ENCODE assay signal across 15 cellular contexts in the genomic region with DNA sequence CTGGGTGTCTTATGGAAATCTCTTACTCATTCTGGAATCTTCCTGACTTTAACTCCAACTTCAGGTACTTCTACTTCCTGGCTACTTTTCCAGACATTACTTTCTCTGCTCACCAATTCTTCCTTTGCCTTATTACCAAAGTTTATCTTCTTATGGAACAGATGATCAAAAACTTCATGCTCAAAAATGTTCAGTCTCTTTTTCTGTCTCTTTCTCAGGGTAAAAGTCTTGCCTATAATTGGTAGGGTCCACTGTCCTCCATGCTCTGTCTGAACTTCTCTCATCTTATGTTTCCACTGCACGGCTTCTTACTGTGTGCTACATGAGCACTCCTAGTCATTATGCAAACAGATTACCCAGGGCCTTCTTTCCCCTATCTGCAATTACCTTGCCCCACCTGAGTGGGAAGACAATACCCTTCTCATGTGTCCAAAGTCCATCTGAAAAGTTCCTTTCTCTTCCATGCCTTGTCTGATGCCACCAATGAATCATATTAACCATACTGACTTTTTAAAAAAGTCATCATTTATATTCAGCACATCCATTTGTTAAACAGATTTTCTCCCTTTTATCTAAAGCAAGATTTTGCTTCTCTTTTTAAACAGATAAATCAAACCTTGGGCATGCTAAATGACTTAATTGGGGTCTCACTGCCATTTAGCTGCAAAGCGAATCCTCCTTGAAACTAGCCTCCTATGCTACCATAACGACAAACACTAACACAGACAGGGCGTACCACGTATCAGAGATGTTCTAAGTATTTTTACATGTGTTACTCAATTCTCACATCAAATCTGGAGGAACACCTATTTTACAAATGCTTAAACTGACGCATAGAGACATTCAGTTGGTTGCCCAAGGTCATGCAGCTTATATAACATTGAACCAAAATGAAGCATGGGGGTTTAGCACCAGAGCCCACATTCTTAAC. TPM values are rescaled to one million over a fixed set of nuclear protein-coding genes. Genes with fewer than 3 reads are reported as not detected.
A peak's percentile ranks its signal among the peaks of the same experiment; 100 is the strongest.
DNase-seq lines count a peak whose midpoint lies in the region; ATAC-seq and TF ChIP-seq lines count a peak whose summit lies in the region.
"Had no signal": no experiment of that assay in that cellular context is flagged by ENCODE, and none has a peak within 500 bp of the region (broad histone marks: within the 10 kb centered on the region; RNA-seq: fewer than 3 reads in every experiment).

No MANE protein-coding gene starts in this region.

- H3K23ac ChIP-seq in mesenchymal stem cell (ENCODE audit: low read length in 2 of 2) = no peak overlapping the region

- no peak overlapping the region for H3K4me3 ChIP-seq in RWPE2 (ENCODE audit: severe bottlenecking)
- H3K4me3 ChIP-seq in mesenchymal stem cell (ENCODE audit: insufficient read depth in 1 of 2, low read depth in 1 of 2, low read length in 2 of 2) = no peak overlapping the region
- H3K4me3 ChIP-seq in subcutaneous abdominal adipose tissue (ENCODE audit: low read depth in 1 of 5, low read length in 5 of 5) = no peak overlapping the region
- H3K4me3 ChIP-seq: GM23248 had no signal

- no peak overlapping the region for H3K9ac ChIP-seq in mesenchymal stem cell (ENCODE audit: low read length)
- no peak overlapping the region for H3K9ac ChIP-seq in subcutaneous abdominal adipose tissue (ENCODE audit: low read length in 5 of 5)
- H3K9ac ChIP-seq: GM23248 had no signal

- no peak overlapping the region for H2AFZ ChIP-seq in mesenchymal stem cell (ENCODE audit: low read depth, low read length)
- H2AFZ ChIP-seq: GM23248 had no signal

- H3K14ac ChIP-seq in mesenchymal stem cell (ENCODE audit: low read length in 2 of 2) = no peak overlapping the region

- H2BK120ac ChIP-seq in mesenchymal stem cell (ENCODE audit: low read depth, low read length) = no peak overlapping the region

- TF ChIP-seq CTCF in RWPE2 (IDR thresholded peaks at IDR 0.05; ENCODE audit: poor library complexity, severe bottlenecking) = no peak

- H4K8ac ChIP-seq in mesenchymal stem cell (ENCODE audit: low read length) = no peak overlapping the region

- H3K27me3 ChIP-seq in RWPE2 (ENCODE audit: insufficient read depth, poor library complexity, severe bottlenecking) (no peaks in the 10 kb centered on the region), mesenchymal stem cell (ENCODE audit: control insufficient read depth in 1 of 2, insufficient read depth in 1 of 2, low read length in 2 of 2) (no peaks in the 10 kb centered on the region), subcutaneous abdominal adipose tissue (ENCODE audit: control insufficient read depth in 5 of 5, insufficient read depth in 4 of 5, low read length in 5 of 5) (no peaks in the 10 kb centered on the region)

- peak; percentile 16 for DNase-seq in DMS 273 (lab: John Stamatoyannopoulos, UW; ENCODE audit: unreplicated experiment)
- DNase-seq in DMS 273 treated with DMSO at 0.1 percent for 48 hours (lab: John Stamatoyannopoulos, UW) = no peak
- DNase-seq in RWPE2 (ENCODE audit: low spot score) = no peak
- no peak for DNase-seq in mesenchymal stem cell
- no peak for DNase-seq in dedifferentiated amniotic fluid mesenchymal stem cell (ENCODE audit: extremely low spot score)
- DNase-seq: activated T-cell treated with anti-CD3 and anti-CD28 coated beads, Interleukin-2, amount 50 U/mL, for 1 hour; C1 segment of cervical spinal cord; effector memory CD4-positive, alpha-beta T cell; GM23248; NCI-H2107; posterior cingulate gyrus had no signal

- WGBS in mesenchymal stem cell = 96% methylated on average over 6 of the region's 6 CpGs

- no peak overlapping the region for H2BK5ac ChIP-seq in mesenchymal stem cell (ENCODE audit: low read depth, low read length, poor library complexity, severe bottlenecking)

- peak; percentile 56 for ATAC-seq in RWPE2 (ENCODE audit: low read depth)
- no peak for ATAC-seq in GM21360 (IDR thresholded peaks at IDR 0.05; ENCODE audit: unreplicated experiment)
- ATAC-seq in HG02884 (IDR thresholded peaks at IDR 0.05; ENCODE audit: unreplicated experiment) = no peak
- ATAC-seq: activated naive CD4-positive, alpha-beta T cell treated with anti-CD3 and anti-CD28 coated beads, Interleukin-2, amount 50 U/mL, for 72 hours had no signal

- H3K4me1 ChIP-seq in RWPE2 (ENCODE audit: insufficient read depth, poor library complexity, severe bottlenecking) (peaks cover 5% of the 10 kb centered on the region), mesenchymal stem cell (ENCODE audit: control insufficient read depth, insufficient read depth, low read depth, low read length) (no peaks in the 10 kb centered on the region), subcutaneous abdominal adipose tissue (ENCODE audit: control insufficient read depth in 5 of 5, insufficient read depth in 5 of 5, low read length in 5 of 5) (peaks cover 0 to 24% (median 0%) of the 10 kb centered on the region in 5 donors)

- peak overlapping the region; percentile 32 for H3K27ac ChIP-seq in RWPE2 (ENCODE audit: poor library complexity, severe bottlenecking)
- peak overlapping the region; percentile 29 for H3K27ac ChIP-seq in mesenchymal stem cell (ENCODE audit: low read length, poor library complexity, severe bottlenecking)
- peak overlapping the region; percentile 21 for H3K27ac ChIP-seq in subcutaneous abdominal adipose tissue (ENCODE audit: low read depth, low read length)
- H3K27ac ChIP-seq: GM23248 had no signal

- no peak overlapping the region for H3K4ac ChIP-seq in mesenchymal stem cell (ENCODE audit: low read depth in 1 of 2, low read length in 2 of 2)

- H2AK5ac ChIP-seq in mesenchymal stem cell (ENCODE audit: low read length, severe bottlenecking) = peak overlapping the region; percentile 72

- H3K18ac ChIP-seq in mesenchymal stem cell (ENCODE audit: low read depth in 1 of 2, low read length in 2 of 2) = no peak overlapping the region

- H3K79me1 ChIP-seq in mesenchymal stem cell (replicated peaks; ENCODE audit: low read length, poor library complexity, severe bottlenecking) = peaks cover 4% of the 10 kb centered on the region

- H3K36me3 ChIP-seq in RWPE2 (ENCODE audit: low read depth) (peaks cover 8% of the 10 kb centered on the region; the same call in 1 of the 2 replicates), mesenchymal stem cell (ENCODE audit: control insufficient read depth in 1 of 2, insufficient read depth in 2 of 2, low read depth in 1 of 2, low read length in 2 of 2) (peaks cover 13 to 63% of the 10 kb centered on the region in 2 experiments), subcutaneous abdominal adipose tissue (ENCODE audit: control insufficient read depth in 5 of 5, insufficient read depth in 5 of 5, low read length in 5 of 5) (peaks cover 0 to 4% (median 0%) of the 10 kb centered on the region in 5 donors)

- H4K91ac ChIP-seq in mesenchymal stem cell (ENCODE audit: low read length) = no peak overlapping the region

- H2BK15ac ChIP-seq in mesenchymal stem cell (ENCODE audit: low read depth, poor library complexity, severe bottlenecking) = no peak overlapping the region

- H3K9me3 ChIP-seq in RWPE2 (ENCODE audit: severe bottlenecking) (no peaks in the 10 kb centered on the region), mesenchymal stem cell (ENCODE audit: control insufficient read depth, low read length) (no peaks in the 10 kb centered on the region), subcutaneous abdominal adipose tissue (ENCODE audit: control insufficient read depth in 5 of 5, low read length in 5 of 5) (no peaks in the 10 kb centered on the region)

- no peak overlapping the region for H3K4me2 ChIP-seq in mesenchymal stem cell (ENCODE audit: low read length, poor library complexity, severe bottlenecking)

- no peak overlapping the region for H2BK12ac ChIP-seq in mesenchymal stem cell (ENCODE audit: low read length in 2 of 2)

RNA-seq across cellular contexts. Expression of gene SEMA3C, which starts 48.8 kb away (rescaled TPM):
- 15.0 TPM for polyA plus RNA-seq in mesenchymal stem cell (2013, experiment 1 of 2)
- polyA plus RNA-seq in mesenchymal stem cell (2013, experiment 2 of 2) = 14.3 TPM
